Comparison of ENCODE assay signal across 1 cellular context in the genomic region with DNA sequence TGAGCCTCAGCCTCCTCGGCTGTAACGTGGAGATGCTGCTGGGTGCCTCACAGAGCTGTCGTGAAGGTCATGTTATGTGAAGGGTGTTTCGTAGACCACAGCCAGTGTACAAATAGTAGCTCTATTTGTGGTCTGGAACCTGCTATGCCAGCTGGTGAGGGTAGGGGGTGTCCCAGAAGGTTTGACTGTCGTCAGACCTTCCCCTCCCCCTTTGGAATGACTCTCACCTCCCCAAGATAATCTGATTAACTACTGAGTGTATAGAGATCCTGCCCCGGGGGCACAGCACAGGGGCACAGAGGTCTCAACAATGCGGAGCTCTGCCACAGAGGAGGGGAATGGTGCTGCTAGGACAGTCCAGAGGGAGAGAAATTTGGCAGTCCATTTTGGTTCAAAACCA.
TF ChIP-seq lines count a peak whose summit lies in the region.

No MANE protein-coding gene starts in this region.

TF ChIP-seq in GM12878, 131 proteins besides CTCF, POLR2A, EP300 and RAD21 (continued from another document):
- TF ChIP-seq TCF12 (IDR thresholded peaks at IDR 0.05; ENCODE audit: low read depth, low read length): 0 out of 2 replicates have a peak, but pooled peaks have one; percentile 6
TF ChIP-seq in GM12878: peak in this region for 2.
